In genomic region chrX:31993635-31994034, GRCh38 we compare ENCODE assay signal across 13 cellular contexts.
DNase-seq lines count a peak whose midpoint lies in the region; ATAC-seq and TF ChIP-seq lines count a peak whose summit lies in the region.
"Had no signal": no experiment of that assay in that cellular context is flagged by ENCODE, and none has a peak within 500 bp of the region (broad histone marks: within the 10 kb centered on the region; RNA-seq: fewer than 3 reads in every experiment).

No MANE protein-coding gene starts in this region.

- ATAC-seq in right lobe of liver (peak; percentile 77 to 91 (median 88)), HG03342 (IDR thresholded peaks at IDR 0.05; ENCODE audit: unreplicated experiment) (no peak)
- ATAC-seq: T-cell had no signal

- 10% methylated on average over 4 of the region's 4 CpGs for WGBS in right lobe of liver (ENCODE audit: insufficient coverage, low coverage, low lambda C conversion rate, missing lambda C conversion rate)

- H3K4me1 ChIP-seq in right lobe of liver = no peaks in the 10 kb centered on the region

- no peak overlapping the region for H3K4me3 ChIP-seq in right lobe of liver
- H3K4me3 ChIP-seq: PC-9, SK-N-MC had no signal

- no peak for TF ChIP-seq POLR2A in right lobe of liver (IDR thresholded peaks at IDR 0.05)

- DNase-seq in DMS53 treated with DMSO at 0.1 percent for 48 hours (lab: John Stamatoyannopoulos, UW; ENCODE audit: unreplicated experiment) (peak; percentile 46), NCI-H2081 treated with DMSO at 0.1 percent for 48 hours (lab: John Stamatoyannopoulos, UW) (peak; percentile 22), right lobe of liver (no peak), GM10266 (ENCODE audit: extremely low spot score) (no peak), superior temporal gyrus (ENCODE audit: extremely low spot score) (no peak)
- DNase-seq: CD4-positive, alpha-beta memory T cell; Kasumi-1; NCI-H524; PC-9; T-cell had no signal

- no peaks in the 10 kb centered on the region for H3K9me3 ChIP-seq in right lobe of liver

- intact Hi-C loops in right lobe of liver (cut with DNase I) = no loop called here

- H3K27me3 ChIP-seq in right lobe of liver = peaks cover 0 to 4% of the 10 kb centered on the region in 2 donors

- TF ChIP-seq CTCF in VCaP (conservative IDR thresholded peaks at IDR 0.05) (no peak), right lobe of liver (IDR thresholded peaks at IDR 0.05) (no peak), GM10266 (IDR thresholded peaks at IDR 0.05; ENCODE audit: control insufficient read depth, insufficient read depth, low read depth, missing control alignments) (no peak)

- H3K27ac ChIP-seq in VCaP = peak overlapping the region; percentile 52
- peak overlapping the region in 2 of 3 donors; percentile 42 to 53 for H3K27ac ChIP-seq in right lobe of liver
- H3K27ac ChIP-seq: PC-9, SK-N-MC had no signal

- H3K36me3 ChIP-seq in right lobe of liver = no peaks in the 10 kb centered on the region

Comparison
In these comparisons a context has a peak if more than half of its experiments do, and no peak if none do; other contexts are left out.
1. DNase-seq: peak in DMS53 treated with DMSO at 0.1 percent for 48 hours (single experiment) and NCI-H2081 treated with DMSO at 0.1 percent for 48 hours (single experiment); none in right lobe of liver (0 of 3), GM10266 (single experiment) and superior temporal gyrus (single experiment).